ENCODE assay signal across 8 cellular contexts in the genomic region with DNA sequence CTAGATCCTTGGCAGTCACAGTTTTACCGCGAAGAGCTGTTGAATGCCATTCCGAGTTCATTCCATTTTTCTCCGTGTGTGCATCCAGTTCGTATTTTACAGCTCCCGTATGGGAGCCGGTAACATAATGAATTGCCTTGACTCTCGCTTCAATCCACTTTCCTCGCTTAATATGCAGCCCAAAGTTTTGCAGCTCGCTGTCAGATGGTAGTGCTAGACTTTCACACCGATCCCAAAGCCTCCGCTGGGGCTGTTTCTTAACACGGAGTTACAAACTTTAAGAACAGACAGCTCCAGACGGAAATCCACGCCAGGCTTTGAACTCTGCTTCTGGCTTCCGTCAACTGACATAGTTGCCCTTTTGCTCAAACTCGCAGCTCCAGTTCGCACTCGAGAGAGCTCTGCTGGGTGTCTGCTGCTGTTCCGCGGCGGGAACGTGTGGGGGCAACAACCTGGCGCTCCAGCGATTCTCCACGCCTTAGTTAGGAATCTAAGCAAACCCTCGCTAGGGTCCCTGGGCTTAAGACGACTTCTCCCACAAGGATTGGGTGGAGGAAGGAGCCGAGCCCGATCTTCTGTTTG. TPM values are rescaled to one million over a fixed set of nuclear protein-coding genes. Genes with fewer than 3 reads are reported as not detected.
A peak's percentile ranks its signal among the peaks of the same experiment; 100 is the strongest.
DNase-seq lines count a peak whose midpoint lies in the region; ATAC-seq, FAIRE-seq and TF ChIP-seq lines count a peak whose summit lies in the region.

No MANE protein-coding gene starts in this region.

- no peaks in the 10 kb centered on the region for H3K36me3 ChIP-seq in small intestine (ENCODE audit: control insufficient read depth in 2 of 2, insufficient read depth in 2 of 2, low read length in 2 of 2)

- H3K27ac Mint-ChIP-seq in activated B cell treated with CpG ODN at 0.5 μM for 24 hours (peak overlapping the region; percentile 93), immature natural killer cell (peak overlapping the region; percentile 92 to 96 (median 95))

- peak; percentile 35 for ATAC-seq in activated B cell treated with CpG ODN at 0.5 μM for 24 hours (ENCODE audit: low read depth)
- no peak for ATAC-seq in HG03097 (IDR thresholded peaks at IDR 0.05; ENCODE audit: low FRiP score, unreplicated experiment)

- TF ChIP-seq CTCF in HFF-Myc (IDR thresholded peaks at IDR 0.05; ENCODE audit: low read depth, low read length, missing control alignments) (no peak), activated B cell treated with CpG ODN at 0.5 μM for 24 hours (IDR thresholded peaks at IDR 0.05) (no peak)

- intact Hi-C loops in activated B cell treated with CpG ODN at 0.5 μM for 24 hours (cut with micrococcal nuclease): loop anchor here (1.0 to 10.0 kb wide), 3 partner anchors 15 to 652 kb away; a partner anchor contains a TSS

- DNase-seq in DMS153 treated with DMSO at 0.1 percent for 48 hours (lab: John Stamatoyannopoulos, UW; ENCODE audit: unreplicated experiment): peak; percentile 97
- peak; percentile 88 for DNase-seq in HFF-Myc (ENCODE audit: extremely low read depth, low read depth)
- peak; percentile 96 for DNase-seq in NCI-H2227 (lab: John Stamatoyannopoulos, UW; ENCODE audit: unreplicated experiment)
- peak; percentile 54 for DNase-seq in activated B cell treated with CpG ODN at 0.5 μM for 24 hours
- peak; percentile 86 for DNase-seq in central memory CD4-positive, alpha-beta T cell
- DNase-seq in immature natural killer cell: peak; percentile 84 to 87 (median 85)
- DNase-seq in small intestine: peak; percentile 93

- H3K27ac ChIP-seq in small intestine (ENCODE audit: low read depth in 1 of 2, low read length in 1 of 2): peak overlapping the region; percentile 94

- no peaks in the 10 kb centered on the region for H3K27me3 ChIP-seq in small intestine (ENCODE audit: control insufficient read depth in 2 of 2, insufficient read depth in 2 of 2, low read length in 2 of 2)

- H3K9me3 ChIP-seq in small intestine (ENCODE audit: control insufficient read depth, low read depth): no peaks in the 10 kb centered on the region

- H3K4me1 ChIP-seq in small intestine (ENCODE audit: control insufficient read depth in 2 of 2, insufficient read depth in 1 of 2, low read depth in 1 of 2, low read length in 1 of 2): peaks cover 4 to 13% of the 10 kb centered on the region in 2 donors

- H3K4me1 Mint-ChIP-seq in activated B cell treated with CpG ODN at 0.5 μM for 24 hours: peaks cover 35% of the 10 kb centered on the region
- H3K4me1 Mint-ChIP-seq in immature natural killer cell: peaks cover 28 to 35% of the 10 kb centered on the region in 2 donors

- no peak for FAIRE-seq in small intestine (lab: Jason Lieb, UNC)

- H3K27me3 Mint-ChIP-seq in activated B cell treated with CpG ODN at 0.5 μM for 24 hours (no peaks in the 10 kb centered on the region), immature natural killer cell (ENCODE audit: low read depth in 3 of 3) (peaks cover 8 to 20% (median 11%) of the 10 kb centered on the region in 3 donors)

- no peaks in the 10 kb centered on the region for H3K9me3 Mint-ChIP-seq in activated B cell treated with CpG ODN at 0.5 μM for 24 hours
- H3K9me3 Mint-ChIP-seq in immature natural killer cell: no peaks in the 10 kb centered on the region

- CTCF ChIA-PET in activated B cell treated with CpG ODN at 0.5 μM for 24 hours (lab: Charles Lee): interaction anchor here (0.7 to 6.4 kb wide), 13 partner anchors 9 to 141 kb away, joined by 3 to 73 read pairs (median 4); a partner anchor contains a TSS

- POLR2A ChIA-PET in activated B cell treated with CpG ODN at 0.5 μM for 24 hours (lab: Charles Lee): interaction anchor here (0.6 to 15.7 kb wide), 22 partner anchors 9 to 192 kb away, joined by 3 to 308 read pairs (median 7); a partner anchor contains a TSS

- WGBS in small intestine, 3 donors: 1% methylated on average over 30 of the region's 30 CpGs

- peak overlapping the region; percentile 92 for H3K4me3 Mint-ChIP-seq in activated B cell treated with CpG ODN at 0.5 μM for 24 hours
- peak overlapping the region; percentile 92 to 98 (median 94) for H3K4me3 Mint-ChIP-seq in immature natural killer cell

- peaks cover 5% of the 10 kb centered on the region for H3K36me3 Mint-ChIP-seq in activated B cell treated with CpG ODN at 0.5 μM for 24 hours (ENCODE audit: low read depth)
- no peaks in the 10 kb centered on the region for H3K36me3 Mint-ChIP-seq in immature natural killer cell

- H3K4me3 ChIP-seq in HFF-Myc (replicated peaks; ENCODE audit: low read depth, low read length) (peak overlapping the region; percentile 58), small intestine (ENCODE audit: low read depth in 1 of 2, low read length in 2 of 2) (peak overlapping the region; percentile 49 to 56)

RNA-seq across cellular contexts. Expression of a gene that starts 3.5 kb away (rescaled TPM):
- total RNA-seq in activated B cell treated with CpG ODN at 0.5 μM for 24 hours: 116 and 142 TPM in 2 replicates
- 10 to 100 TPM in 2 of 3 donors, 1 to 10 TPM in 1; 7.1 to 34.6 (median 16.0) TPM for polyA plus RNA-seq in immature natural killer cell
- polyA plus RNA-seq in small intestine: 10 to 100 TPM in 2 of 3 donors, 1 to 10 TPM in 1; 7.8 to 23.7 (median 13.6) TPM
